Comparison of ENCODE assay signal across 8 cellular contexts in the genomic region with DNA sequence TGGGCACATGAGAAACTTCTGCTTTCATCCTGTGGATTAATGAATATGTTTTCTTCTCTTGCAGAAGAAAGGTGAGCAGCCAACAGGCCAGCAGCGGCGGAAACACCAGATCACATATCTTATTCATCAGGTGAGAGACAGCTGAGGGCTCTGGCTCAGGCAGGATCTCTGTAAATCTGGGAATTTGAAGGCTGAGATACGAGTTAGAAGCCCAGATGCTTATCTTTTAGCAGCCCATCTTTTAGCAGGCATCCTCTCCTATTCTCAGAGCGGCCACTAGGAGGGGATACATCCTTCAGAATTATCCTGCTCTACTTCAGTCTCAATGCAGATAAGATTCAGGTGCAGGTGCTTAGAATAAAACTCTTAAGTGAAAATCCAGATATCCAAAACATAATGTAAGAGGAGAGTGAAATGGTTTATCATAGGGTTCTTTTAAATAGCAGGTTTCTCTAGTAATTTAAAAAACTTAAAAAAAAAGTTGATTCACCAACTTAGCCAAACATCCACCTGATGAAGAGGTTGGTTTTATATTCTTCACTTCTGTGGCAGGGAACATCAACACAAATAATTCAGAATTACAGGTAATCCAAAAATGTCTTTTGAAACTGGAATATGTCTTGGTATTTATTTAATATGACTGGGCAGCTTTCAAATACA. TPM values are rescaled to one million over a fixed set of nuclear protein-coding genes. Genes with fewer than 3 reads are reported as not detected.
DNase-seq lines count a peak whose midpoint lies in the region; ATAC-seq, FAIRE-seq and TF ChIP-seq lines count a peak whose summit lies in the region.

No MANE protein-coding gene starts in this region.

- peak; percentile 26 for DNase-seq in AG04450 (ENCODE audit: low read depth, low spot score)
- DNase-seq in GM12864 (ENCODE audit: low read depth): no peak
- peak; percentile 37 for DNase-seq in NCI-H2029 treated with DMSO at 0.1 percent for 48 hours (lab: John Stamatoyannopoulos, UW)
- DNase-seq in cerebellum (ENCODE audit: low spot score): peak; percentile 59
- DNase-seq in memory B cell (ENCODE audit: low spot score in 2 of 2): peak; percentile 43 to 46

- H3K27ac Mint-ChIP-seq in memory B cell: no peak overlapping the region

- H3K27me3 Mint-ChIP-seq in memory B cell: no peaks in the 10 kb centered on the region

- peak; percentile 90 for FAIRE-seq in TTC549 (lab: Jason Lieb, UNC)

- no peaks in the 10 kb centered on the region for H3K9me3 ChIP-seq in AG04450 (ENCODE audit: control insufficient read depth, insufficient read depth, low read length)

- peaks cover 6% of the 10 kb centered on the region for H3K4me1 Mint-ChIP-seq in memory B cell

- no peak overlapping the region for H3K27ac ChIP-seq in AG04450 (ENCODE audit: low read depth, low read length)

- ATAC-seq in memory B cell (ENCODE audit: low read depth) (peak; percentile 69), GM18517 (IDR thresholded peaks at IDR 0.05; ENCODE audit: unreplicated experiment) (no peak), GM21825 (IDR thresholded peaks at IDR 0.05; ENCODE audit: unreplicated experiment) (no peak)

- TF ChIP-seq CTCF in AG04450 (IDR thresholded peaks at IDR 0.05; ENCODE audit: low read depth, low read length) (peak; percentile 94), GM12864 (IDR thresholded peaks at IDR 0.05; ENCODE audit: low read depth, low read length, missing control alignments) (peak; percentile 85)

- no peaks in the 10 kb centered on the region for H3K9me3 Mint-ChIP-seq in memory B cell

- POLR2A ChIA-PET in AG04450 (lab: Yijun Ruan, JAX): interaction anchor here (0.8 kb wide), 1 partner anchor 30 kb away, joined by 3 read pairs; a partner anchor contains a TSS

- H3K4me3 ChIP-seq in AG04450 (ENCODE audit: low read depth, low read length) (no peak overlapping the region), GM12864 (ENCODE audit: low read depth, low read length) (no peak overlapping the region; the same call in 1 of the 2 replicates)

- CTCF ChIA-PET in AG04450 (lab: Charles Lee): interaction anchor here (0.7 to 10.5 kb wide), 19 partner anchors 10 to 130 kb away, joined by 3 to 108 read pairs (median 9); a partner anchor contains a TSS

- no peak overlapping the region for H3K4me3 Mint-ChIP-seq in memory B cell

- H3K36me3 Mint-ChIP-seq in memory B cell: peaks cover 37% of the 10 kb centered on the region

- H3K27me3 ChIP-seq in AG04450 (ENCODE audit: control insufficient read depth, insufficient read depth, low read length): no peaks in the 10 kb centered on the region

RNA-seq across cellular contexts. Expression of a gene that starts 19.3 kb away (rescaled TPM):
- polyA plus RNA-seq in AG04450 (2011; rRNA removed): 0.09 TPM in 1 of 2 replicates, not detected in the other
- not detected in 2 replicates for polyA minus RNA-seq in AG04450 (2011; rRNA and poly(A)+ RNA removed)
- not detected for total RNA-seq in cerebellum

RNA-seq across cellular contexts. Expression of a gene that starts 30.0 kb away (rescaled TPM):
- polyA plus RNA-seq in AG04450 (2011; rRNA removed): 51.1 and 58.6 TPM in 2 replicates
- 84.3 and 120 TPM in 2 replicates for polyA minus RNA-seq in AG04450 (2011; rRNA and poly(A)+ RNA removed)
- 27.3 TPM for total RNA-seq in cerebellum

RNA-seq across cellular contexts. Expression of a gene that starts 45.9 kb away (rescaled TPM):
- 155 TPM in 2 replicates for polyA plus RNA-seq in AG04450 (2011; rRNA removed)
- 101 and 105 TPM in 2 replicates for polyA minus RNA-seq in AG04450 (2011; rRNA and poly(A)+ RNA removed)
- 58.7 TPM for total RNA-seq in cerebellum

RNA-seq across cellular contexts. Expression of a gene that starts 56.5 kb away (rescaled TPM):
- polyA plus RNA-seq in AG04450 (2011; rRNA removed): 65.5 and 80.4 TPM in 2 replicates
- 23.8 and 25.0 TPM in 2 replicates for polyA minus RNA-seq in AG04450 (2011; rRNA and poly(A)+ RNA removed)
- total RNA-seq in cerebellum: 13.8 TPM
